In genomic region chr5:118791986-118792734, GRCh38 we compare ENCODE assay signal across 8 cellular contexts.
A peak's percentile ranks its signal among the peaks of the same experiment; 100 is the strongest.
DNase-seq lines count a peak whose midpoint lies in the region; ATAC-seq, FAIRE-seq and TF ChIP-seq lines count a peak whose summit lies in the region.

No MANE protein-coding gene starts in this region.

- no peak overlapping the region for H3K4ac ChIP-seq in mesendoderm (ENCODE audit: low read depth, low read length)

- H3K23ac ChIP-seq in mesendoderm (ENCODE audit: low read length), result no peak overlapping the region

- peak overlapping the region; percentile 59; the same call in 1 of the 2 replicates for H3K4me2 ChIP-seq in MM.1S (ENCODE audit: low read depth, low read length)
- H3K4me2 ChIP-seq in mesendoderm (ENCODE audit: low read length), result no peak overlapping the region

- no peaks in the 10 kb centered on the region for H3F3A ChIP-seq in MM.1S (ENCODE audit: insufficient read depth, low read length)

- H3K4me3 ChIP-seq in MM.1S (ENCODE audit: low read length), result no peak overlapping the region
- peak overlapping the region; percentile 65 for H3K4me3 ChIP-seq in SK-N-MC
- no peak overlapping the region for H3K4me3 ChIP-seq in mesendoderm (ENCODE audit: low read length)

- TF ChIP-seq CTCF in AG09319 (IDR thresholded peaks at IDR 0.05; ENCODE audit: low read depth, low read length) (peak; percentile 84), GM12874 (IDR thresholded peaks at IDR 0.05; ENCODE audit: insufficient read depth, low read depth, low read length) (peak; percentile 73), MM.1S (IDR thresholded peaks at IDR 0.05; ENCODE audit: low read length) (peak; percentile 90)

- WGBS in mesendoderm (ENCODE audit: extremely low coverage, insufficient coverage, low lambda C conversion rate), result no CpG with 5 or more reads among the region's 7 CpGs

- no peak overlapping the region for H3K56ac ChIP-seq in mesendoderm (ENCODE audit: low read length)

- H3K27me3 ChIP-seq in MM.1S (replicated peaks; ENCODE audit: insufficient read depth, low read length), result no peaks in the 10 kb centered on the region
- H3K27me3 ChIP-seq in mesendoderm (ENCODE audit: insufficient read depth, low read length, poor library complexity), result no peaks in the 10 kb centered on the region

- H3K36me3 ChIP-seq in MM.1S (replicated peaks; ENCODE audit: insufficient read depth, low read length) (no peaks in the 10 kb centered on the region), SK-N-MC (ENCODE audit: insufficient read depth, low read length) (no peaks in the 10 kb centered on the region), mesendoderm (ENCODE audit: control insufficient read depth, insufficient read depth, low read length) (no peaks in the 10 kb centered on the region)

- H3K27ac ChIP-seq in MM.1S (ENCODE audit: low read length) (no peak overlapping the region), SK-N-MC (peak overlapping the region; percentile 71), mesendoderm (ENCODE audit: low read depth, low read length) (no peak overlapping the region)

- no peaks in the 10 kb centered on the region for H3K9me3 ChIP-seq in MM.1S (replicated peaks; ENCODE audit: insufficient read depth, low read length)
- no peaks in the 10 kb centered on the region for H3K9me3 ChIP-seq in SK-N-MC (ENCODE audit: low read depth, low read length)

- H2AFZ ChIP-seq in MM.1S (ENCODE audit: low read length), result peak overlapping the region; percentile 70

- no peak overlapping the region for H2BK5ac ChIP-seq in mesendoderm (ENCODE audit: low read length)

- no peak overlapping the region for H2AK5ac ChIP-seq in mesendoderm (ENCODE audit: low read length)

- peak; percentile 42 for DNase-seq in AG09319 (ENCODE audit: extremely low read depth, low read depth)
- peak; percentile 78 for DNase-seq in MM.1S
- peak; percentile 67 for DNase-seq in SK-N-MC (ENCODE audit: low read depth, low spot score)
- peak; percentile 80 for DNase-seq in mesendoderm
- peak; percentile 53 for DNase-seq in urothelium cell line (ENCODE audit: low spot score)

- no peak overlapping the region for H2BK15ac ChIP-seq in mesendoderm (replicated peaks; ENCODE audit: low read depth)

- no peaks in the 10 kb centered on the region for H3K9me2 ChIP-seq in MM.1S (replicated peaks; ENCODE audit: insufficient read depth, low read length)

- H2BK120ac ChIP-seq in mesendoderm (ENCODE audit: low read depth, low read length), result no peak overlapping the region

- no peaks in the 10 kb centered on the region for H3K79me1 ChIP-seq in mesendoderm (ENCODE audit: low read length)

- no peak overlapping the region for H4K5ac ChIP-seq in mesendoderm (ENCODE audit: low read length)

- peak; percentile 92 for ATAC-seq in HG02571 (IDR thresholded peaks at IDR 0.05; ENCODE audit: unreplicated experiment)

- H3K18ac ChIP-seq in mesendoderm (ENCODE audit: low read length), result no peak overlapping the region

- no peak overlapping the region for H4K8ac ChIP-seq in mesendoderm (ENCODE audit: low read depth, low read length)

- no peaks in the 10 kb centered on the region for H4K20me1 ChIP-seq in MM.1S (ENCODE audit: insufficient read depth, low read length)

- H3K79me2 ChIP-seq in MM.1S (ENCODE audit: low read length) (no peaks in the 10 kb centered on the region), mesendoderm (ENCODE audit: control insufficient read depth, insufficient read depth, low read length) (no peaks in the 10 kb centered on the region)

- no peaks in the 10 kb centered on the region for H3K4me1 ChIP-seq in MM.1S (ENCODE audit: low read length)
- no peaks in the 10 kb centered on the region for H3K4me1 ChIP-seq in mesendoderm (ENCODE audit: control insufficient read depth, low read depth, low read length)

- FAIRE-seq in endometrium (lab: Jason Lieb, UNC) (peak; percentile 98), urothelium cell line (lab: Jason Lieb, UNC) (no peak)

- H3K9ac ChIP-seq in MM.1S (ENCODE audit: low read length) (no peak overlapping the region; the same call in 1 of the 2 replicates), SK-N-MC (ENCODE audit: insufficient read length) (peak overlapping the region; percentile 52), mesendoderm (ENCODE audit: low read length) (no peak overlapping the region)
